ENCODE assay signal across 14 cellular contexts in genomic region chr12:105189293-105189692, GRCh38. TPM values are rescaled to one million over a fixed set of nuclear protein-coding genes. Genes with fewer than 3 reads are reported as not detected.
DNase-seq lines count a peak whose midpoint lies in the region; ATAC-seq and TF ChIP-seq lines count a peak whose summit lies in the region.
"Had no signal": no experiment of that assay in that cellular context is flagged by ENCODE, and none has a peak within 500 bp of the region (broad histone marks: within the 10 kb centered on the region; RNA-seq: fewer than 3 reads in every experiment).

No MANE protein-coding gene starts in this region.

- no peak overlapping the region for H3K4me3 Mint-ChIP-seq in activated T-cell treated with anti-CD3 and anti-CD28 coated beads, Interleukin-2, amount 50 U/mL, for 24 hours
- H3K4me3 Mint-ChIP-seq in activated T-cell treated with anti-CD3 and anti-CD28 coated beads, Interleukin-2, amount 50 U/mL, for 72 hours: no peak overlapping the region
- H3K4me3 Mint-ChIP-seq in HFFc6 (no peak overlapping the region), progenitor cell of endocrine pancreas (ENCODE audit: low read depth) (no peak overlapping the region)
- H3K4me3 Mint-ChIP-seq: CD14-positive monocyte; CD8-positive, alpha-beta T cell had no signal

- peaks cover 5% of the 10 kb centered on the region for H3K4me1 Mint-ChIP-seq in activated T-cell treated with anti-CD3 and anti-CD28 coated beads, Interleukin-2, amount 50 U/mL, for 24 hours (ENCODE audit: low read depth)
- H3K4me1 Mint-ChIP-seq in activated T-cell treated with anti-CD3 and anti-CD28 coated beads, Interleukin-2, amount 50 U/mL, for 72 hours (ENCODE audit: low read depth): peaks cover 6% of the 10 kb centered on the region
- H3K4me1 Mint-ChIP-seq in HFFc6 (ENCODE audit: low read depth) (peaks cover 19% of the 10 kb centered on the region), progenitor cell of endocrine pancreas (ENCODE audit: low read depth) (peaks cover 19% of the 10 kb centered on the region)
- H3K4me1 Mint-ChIP-seq: CD14-positive monocyte had no signal

- no peak for DNase-seq in activated T-cell treated with anti-CD3 and anti-CD28 coated beads, Interleukin-2, amount 50 U/mL, for 24 hours
- DNase-seq in activated T-cell treated with anti-CD3 and anti-CD28 coated beads, Interleukin-2, amount 50 U/mL, for 72 hours: no peak
- DNase-seq in HFFc6: no peak
- DNase-seq in amniotic epithelial cell (ENCODE audit: low read depth): peak; percentile 27
- no peak for DNase-seq in progenitor cell of endocrine pancreas (ENCODE audit: low spot score, unreplicated experiment)
- DNase-seq in epidermal melanocyte (ENCODE audit: insufficient read length, low spot score): no peak
- DNase-seq: CD8-positive, alpha-beta T cell; COR-L47; DMS153; DMS79 treated with DMSO at 0.1 percent for 48 hours; EL had no signal

- H3K27me3 Mint-ChIP-seq in activated T-cell treated with anti-CD3 and anti-CD28 coated beads, Interleukin-2, amount 50 U/mL, for 24 hours: no peaks in the 10 kb centered on the region
- H3K27me3 Mint-ChIP-seq in activated T-cell treated with anti-CD3 and anti-CD28 coated beads, Interleukin-2, amount 50 U/mL, for 72 hours (ENCODE audit: low read depth): no peaks in the 10 kb centered on the region
- H3K27me3 Mint-ChIP-seq in HFFc6 (ENCODE audit: insufficient read depth) (peaks cover 17% of the 10 kb centered on the region), progenitor cell of endocrine pancreas (no peaks in the 10 kb centered on the region)

- H3K27ac Mint-ChIP-seq in activated T-cell treated with anti-CD3 and anti-CD28 coated beads, Interleukin-2, amount 50 U/mL, for 24 hours: peak overlapping the region; percentile 69
- H3K27ac Mint-ChIP-seq in activated T-cell treated with anti-CD3 and anti-CD28 coated beads, Interleukin-2, amount 50 U/mL, for 72 hours: no peak overlapping the region
- H3K27ac Mint-ChIP-seq in HFFc6: peak overlapping the region; percentile 62
- H3K27ac Mint-ChIP-seq in progenitor cell of endocrine pancreas: peak overlapping the region; percentile 50
- H3K27ac Mint-ChIP-seq: CD8-positive, alpha-beta T cell had no signal

- ATAC-seq in activated T-cell treated with anti-CD3 and anti-CD28 coated beads, Interleukin-2, amount 50 U/mL, for 72 hours (replicated peaks in 1 of 2): no peak
- ATAC-seq in GM18873 (IDR thresholded peaks at IDR 0.05; ENCODE audit: low FRiP score, unreplicated experiment): no peak
- ATAC-seq: CD8-positive, alpha-beta T cell; HepG2 had no signal

- peaks cover 89% of the 10 kb centered on the region for H3K36me3 Mint-ChIP-seq in activated T-cell treated with anti-CD3 and anti-CD28 coated beads, Interleukin-2, amount 50 U/mL, for 24 hours (ENCODE audit: low read depth)
- H3K36me3 Mint-ChIP-seq in activated T-cell treated with anti-CD3 and anti-CD28 coated beads, Interleukin-2, amount 50 U/mL, for 72 hours (ENCODE audit: insufficient read depth in 2 of 2): peaks cover 6 to 19% of the 10 kb centered on the region in 2 donors
- peaks cover 76% of the 10 kb centered on the region for H3K36me3 Mint-ChIP-seq in HFFc6 (ENCODE audit: low read depth)
- peaks cover 77% of the 10 kb centered on the region for H3K36me3 Mint-ChIP-seq in progenitor cell of endocrine pancreas (ENCODE audit: insufficient read depth)

- TF ChIP-seq CTCF in HFFc6 (IDR thresholded peaks at IDR 0.05) (no peak), progenitor cell of endocrine pancreas (IDR thresholded peaks at IDR 0.05; ENCODE audit: unreplicated experiment) (no peak)

- no peaks in the 10 kb centered on the region for H3K9me3 Mint-ChIP-seq in activated T-cell treated with anti-CD3 and anti-CD28 coated beads, Interleukin-2, amount 50 U/mL, for 24 hours
- H3K9me3 Mint-ChIP-seq in activated T-cell treated with anti-CD3 and anti-CD28 coated beads, Interleukin-2, amount 50 U/mL, for 72 hours: no peaks in the 10 kb centered on the region
- peaks cover 3% of the 10 kb centered on the region; the same call in 1 of the 2 replicates for H3K9me3 Mint-ChIP-seq in HFFc6
- H3K9me3 Mint-ChIP-seq in progenitor cell of endocrine pancreas (ENCODE audit: low read depth): peaks cover 10% of the 10 kb centered on the region
- H3K9me3 Mint-ChIP-seq: CD8-positive, alpha-beta T cell had no signal

RNA-seq across cellular contexts. Expression of gene APPL2, which starts 46.7 kb away (rescaled TPM):
- 10 to 100 TPM; 18.9 to 19.7 TPM for total RNA-seq in activated T-cell treated with anti-CD3 and anti-CD28 coated beads, Interleukin-2, amount 50 U/mL, for 72 hours
- total RNA-seq in HFFc6 (2021; fragmentation: NEBNext Ultra II Directional; extraction: Animal tissue kit (Norgen Biotek cat#: 25700)): 10 to 100 TPM; 67.9 to 98.4 (median 87.8) TPM
- 158 and 159 TPM in 2 replicates for total RNA-seq in progenitor cell of endocrine pancreas
